9 cellular contexts compared by ENCODE assay signal in the genomic region with DNA sequence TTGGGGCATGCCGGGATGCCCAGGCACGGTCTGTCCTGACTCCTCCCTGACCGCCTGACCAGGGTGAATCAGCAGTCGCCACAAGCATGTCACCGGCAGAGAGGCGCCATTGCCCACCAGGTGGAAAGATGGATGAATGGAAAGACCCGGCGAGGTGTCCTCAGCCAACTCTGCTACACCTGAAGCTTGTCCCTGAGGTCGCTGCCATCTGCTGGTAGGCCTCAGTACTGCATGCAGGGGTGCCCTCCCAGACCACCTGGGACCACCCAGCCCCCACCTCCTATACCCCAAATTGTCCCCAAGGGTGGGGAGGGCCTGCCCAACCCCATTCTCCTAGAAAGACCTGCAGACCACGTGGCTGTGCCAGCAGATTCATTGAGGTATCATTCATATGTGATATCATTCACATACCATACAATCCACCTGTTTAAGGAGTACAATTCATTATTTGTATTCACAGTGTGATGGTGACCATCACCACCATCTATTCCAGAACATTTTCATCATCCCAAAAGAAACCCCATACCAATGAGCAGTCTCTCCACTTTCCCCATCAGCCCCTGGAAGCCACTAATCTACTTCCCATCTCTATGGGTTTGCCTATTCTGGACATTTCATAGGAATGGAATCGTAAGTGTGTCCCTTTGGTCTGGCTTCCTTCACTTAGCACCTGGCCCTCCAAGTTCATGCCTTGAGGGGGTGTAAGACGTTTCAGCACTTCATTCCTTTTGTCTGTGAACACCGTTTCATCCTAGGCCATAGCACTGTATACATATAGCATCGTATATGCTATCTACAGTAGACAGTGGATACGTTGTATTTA. TPM values are rescaled to one million over a fixed set of nuclear protein-coding genes. Genes with fewer than 3 reads are reported as not detected.
A peak's percentile ranks its signal among the peaks of the same experiment; 100 is the strongest.
DNase-seq lines count a peak whose midpoint lies in the region; ATAC-seq, FAIRE-seq and TF ChIP-seq lines count a peak whose summit lies in the region.
"Had no signal": no experiment of that assay in that cellular context is flagged by ENCODE, and none has a peak within 500 bp of the region (broad histone marks: within the 10 kb centered on the region; RNA-seq: fewer than 3 reads in every experiment).

No MANE protein-coding gene starts in this region.

- no peaks in the 10 kb centered on the region for H3F3A ChIP-seq in Loucy (ENCODE audit: low read depth)

- FAIRE-seq in GM12892 (lab: Jason Lieb, UNC): no peak

- WGBS in liver: 37% methylated on average over 15 of the region's 15 CpGs

- H3K9me3 Mint-ChIP-seq in type B pancreatic cell: no peaks in the 10 kb centered on the region

- no peak overlapping the region for H2AFZ ChIP-seq in Loucy (ENCODE audit: low read length)

- no peaks in the 10 kb centered on the region for H3K79me2 ChIP-seq in Loucy (ENCODE audit: insufficient read depth, low read length)

- H3K27me3 ChIP-seq in Loucy (ENCODE audit: insufficient read depth, low read length, poor library complexity, severe bottlenecking) (no peaks in the 10 kb centered on the region), adipocyte (replicated peaks; ENCODE audit: control insufficient read depth, insufficient read depth, low read length) (peaks cover 37% of the 10 kb centered on the region), liver (ENCODE audit: control insufficient read depth in 4 of 4, insufficient read depth in 4 of 4, low read length in 3 of 4) (no peaks in the 10 kb centered on the region)

- no peak overlapping the region for H3K4me3 ChIP-seq in Loucy (ENCODE audit: low read length, poor library complexity, severe bottlenecking)
- no peak overlapping the region for H3K4me3 ChIP-seq in adipocyte (ENCODE audit: low read length)
- no peak overlapping the region for H3K4me3 ChIP-seq in liver (ENCODE audit: low read depth in 1 of 3, low read length in 3 of 3)

- TF ChIP-seq RAD21 in liver (IDR thresholded peaks at IDR 0.05): peak; percentile 65 to 77

- H3K36me3 Mint-ChIP-seq in type B pancreatic cell: no peaks in the 10 kb centered on the region

- no peaks in the 10 kb centered on the region for H3K36me3 ChIP-seq in Loucy (ENCODE audit: insufficient read depth, low read length)
- H3K36me3 ChIP-seq in adipocyte (ENCODE audit: control insufficient read depth, insufficient read depth, low read length, severe bottlenecking): no peaks in the 10 kb centered on the region
- H3K36me3 ChIP-seq in liver (ENCODE audit: control insufficient read depth in 4 of 4, insufficient read depth in 3 of 4, low read depth in 1 of 4, low read length in 3 of 4): no peaks in the 10 kb centered on the region

- H3K27ac Mint-ChIP-seq in type B pancreatic cell: no peak overlapping the region

- no peak overlapping the region for H3K27ac ChIP-seq in liver (ENCODE audit: low read depth in 1 of 2, low read length in 2 of 2)

- no peak for ATAC-seq in GM21723 (IDR thresholded peaks at IDR 0.05; ENCODE audit: unreplicated experiment)

- TF ChIP-seq CTCF in Loucy (conservative IDR thresholded peaks at IDR 0.05; ENCODE audit: low read length): peak; percentile 86
- peak; percentile 60 for TF ChIP-seq CTCF in liver (IDR thresholded peaks at IDR 0.05; ENCODE audit: low read depth, low read length, missing input control)
- peak; percentile 84 for TF ChIP-seq CTCF in type B pancreatic cell (conservative IDR thresholded peaks at IDR 0.05)

- H3K9ac ChIP-seq in Loucy (ENCODE audit: low read depth, low read length, poor library complexity, severe bottlenecking) (no peak overlapping the region), adipocyte (ENCODE audit: low read length) (no peak overlapping the region), liver (ENCODE audit: low read depth in 1 of 2, low read length in 2 of 2) (no peak overlapping the region)

- no peaks in the 10 kb centered on the region for H4K20me1 ChIP-seq in Loucy (ENCODE audit: insufficient read depth, low read length, poor library complexity, severe bottlenecking)

- H3K4me1 Mint-ChIP-seq in type B pancreatic cell (ENCODE audit: unreplicated experiment): no peaks in the 10 kb centered on the region

- H3K9me2 ChIP-seq in Loucy (replicated peaks; ENCODE audit: low read depth, low read length): no peaks in the 10 kb centered on the region

- peaks cover 21% of the 10 kb centered on the region for H3K27me3 Mint-ChIP-seq in type B pancreatic cell

- no peak overlapping the region for H3K4me3 Mint-ChIP-seq in type B pancreatic cell

- H3K4me2 ChIP-seq in Loucy (ENCODE audit: low read depth, low read length, poor library complexity, severe bottlenecking): no peak overlapping the region

- H3K9me3 ChIP-seq in Loucy (ENCODE audit: insufficient read depth, low read depth, low read length) (no peaks in the 10 kb centered on the region), adipocyte (ENCODE audit: control insufficient read depth, low read length) (peaks cover 3% of the 10 kb centered on the region), liver (ENCODE audit: control insufficient read depth in 4 of 4, low read length in 3 of 4) (peaks cover 0 to 2% (median 0%) of the 10 kb centered on the region in 4 donors)

- no peak for TF ChIP-seq POLR2A in GM12892 (IDR thresholded peaks at IDR 0.05; ENCODE audit: low read depth, low read length)

- peak; percentile 76 for DNase-seq in D341Med (ENCODE audit: low spot score)
- DNase-seq in adipocyte (ENCODE audit: low read depth): peak; percentile 18
- no peak for DNase-seq in type B pancreatic cell (ENCODE audit: extremely low spot score, unreplicated experiment)
- DNase-seq in GM12892 (ENCODE audit: insufficient read length): no peak
- no peak for DNase-seq in NCI-H128 (lab: John Stamatoyannopoulos, UW; ENCODE audit: unreplicated experiment)

- H3K4me1 ChIP-seq in Loucy (ENCODE audit: insufficient read depth, low read length, poor library complexity, severe bottlenecking): no peaks in the 10 kb centered on the region
- no peaks in the 10 kb centered on the region for H3K4me1 ChIP-seq in adipocyte (ENCODE audit: control insufficient read depth, insufficient read depth, low read length)
- H3K4me1 ChIP-seq in liver (ENCODE audit: control insufficient read depth in 4 of 4, insufficient read depth in 4 of 4, low read length in 3 of 4): no peaks in the 10 kb centered on the region

TF ChIP-seq in liver, 16 proteins besides CTCF, POLR2A, EP300 and RAD21:
- TF ChIP-seq RXRA (IDR thresholded peaks at IDR 0.05) (no peak), SP1 (IDR thresholded peaks at IDR 0.05) (no peak), EGR1 (IDR thresholded peaks at IDR 0.05; ENCODE audit: low read depth in 2 of 2) (no peak), FOXA2 (IDR thresholded peaks at IDR 0.05) (no peak), GABPA (IDR thresholded peaks at IDR 0.05 in 1 of 2, conservative IDR thresholded peaks at IDR 0.05 in 1 of 2) (no peak), TAF1 (conservative IDR thresholded peaks at IDR 0.05) (no peak), YY1 (IDR thresholded peaks at IDR 0.05) (no peak)
- TF ChIP-seq, protein P1, sequence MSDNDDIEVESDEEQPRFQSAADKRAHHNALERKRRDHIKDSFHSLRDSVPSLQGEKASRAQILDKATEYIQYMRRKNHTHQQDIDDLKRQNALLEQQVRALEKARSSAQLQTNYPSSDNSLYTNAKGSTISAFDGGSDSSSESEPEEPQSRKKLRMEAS (IDR thresholded peaks at IDR 0.05): no peak
- TF ChIP-seq, protein P2, sequence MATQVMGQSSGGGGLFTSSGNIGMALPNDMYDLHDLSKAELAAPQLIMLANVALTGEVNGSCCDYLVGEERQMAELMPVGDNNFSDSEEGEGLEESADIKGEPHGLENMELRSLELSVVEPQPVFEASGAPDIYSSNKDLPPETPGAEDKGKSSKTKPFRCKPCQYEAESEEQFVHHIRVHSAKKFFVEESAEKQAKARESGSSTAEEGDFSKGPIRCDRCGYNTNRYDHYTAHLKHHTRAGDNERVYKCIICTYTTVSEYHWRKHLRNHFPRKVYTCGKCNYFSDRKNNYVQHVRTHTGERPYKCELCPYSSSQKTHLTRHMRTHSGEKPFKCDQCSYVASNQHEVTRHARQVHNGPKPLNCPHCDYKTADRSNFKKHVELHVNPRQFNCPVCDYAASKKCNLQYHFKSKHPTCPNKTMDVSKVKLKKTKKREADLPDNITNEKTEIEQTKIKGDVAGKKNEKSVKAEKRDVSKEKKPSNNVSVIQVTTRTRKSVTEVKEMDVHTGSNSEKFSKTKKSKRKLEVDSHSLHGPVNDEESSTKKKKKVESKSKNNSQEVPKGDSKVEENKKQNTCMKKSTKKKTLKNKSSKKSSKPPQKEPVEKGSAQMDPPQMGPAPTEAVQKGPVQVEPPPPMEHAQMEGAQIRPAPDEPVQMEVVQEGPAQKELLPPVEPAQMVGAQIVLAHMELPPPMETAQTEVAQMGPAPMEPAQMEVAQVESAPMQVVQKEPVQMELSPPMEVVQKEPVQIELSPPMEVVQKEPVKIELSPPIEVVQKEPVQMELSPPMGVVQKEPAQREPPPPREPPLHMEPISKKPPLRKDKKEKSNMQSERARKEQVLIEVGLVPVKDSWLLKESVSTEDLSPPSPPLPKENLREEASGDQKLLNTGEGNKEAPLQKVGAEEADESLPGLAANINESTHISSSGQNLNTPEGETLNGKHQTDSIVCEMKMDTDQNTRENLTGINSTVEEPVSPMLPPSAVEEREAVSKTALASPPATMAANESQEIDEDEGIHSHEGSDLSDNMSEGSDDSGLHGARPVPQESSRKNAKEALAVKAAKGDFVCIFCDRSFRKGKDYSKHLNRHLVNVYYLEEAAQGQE (IDR thresholded peaks at IDR 0.05): no peak

RNA-seq across cellular contexts. Expression of a gene that starts 17.5 kb away (rescaled TPM):
- total RNA-seq in liver (not detected), type B pancreatic cell (ENCODE audit: low replicate concordance) (not detected in 2 replicates)
- not detected for polyA plus RNA-seq in liver
- polyA plus RNA-seq in GM12892 (2012; ENCODE audit: missing spikeins): not detected
- total RNA-seq: glomerular endothelial cell had no signal

RNA-seq across cellular contexts. Expression of a gene that starts 26.6 kb away (rescaled TPM):
- total RNA-seq in liver (not detected), type B pancreatic cell (ENCODE audit: low replicate concordance) (0.22 TPM in 1 of 2 replicates, not detected in the other)
- polyA plus RNA-seq in liver: not detected
- polyA plus RNA-seq in GM12892 (2012; ENCODE audit: missing spikeins): not detected
- total RNA-seq: glomerular endothelial cell had no signal

Comparison
In these comparisons a context has a peak if more than half of its experiments do, and no peak if none do; other contexts are left out.
1. DNase-seq: peak in D341Med (single experiment) and adipocyte (single experiment); none in type B pancreatic cell (single experiment), GM12892 (single experiment) and NCI-H128 (single experiment).
2. Peak in every context shown above with its lines, with median percentiles within 50 percentile points of each other: CTCF ChIP-seq.